Comparison of ENCODE assay signal across 1 cellular context in genomic region chr1:17984510-17985085, GRCh38.
TF ChIP-seq lines count a peak whose summit lies in the region.

No MANE protein-coding gene starts in this region.

TF ChIP-seq in HEK293, 187 proteins besides CTCF, POLR2A, EP300 and RAD21 (continued from another document):
- TF ChIP-seq, protein P1, sequence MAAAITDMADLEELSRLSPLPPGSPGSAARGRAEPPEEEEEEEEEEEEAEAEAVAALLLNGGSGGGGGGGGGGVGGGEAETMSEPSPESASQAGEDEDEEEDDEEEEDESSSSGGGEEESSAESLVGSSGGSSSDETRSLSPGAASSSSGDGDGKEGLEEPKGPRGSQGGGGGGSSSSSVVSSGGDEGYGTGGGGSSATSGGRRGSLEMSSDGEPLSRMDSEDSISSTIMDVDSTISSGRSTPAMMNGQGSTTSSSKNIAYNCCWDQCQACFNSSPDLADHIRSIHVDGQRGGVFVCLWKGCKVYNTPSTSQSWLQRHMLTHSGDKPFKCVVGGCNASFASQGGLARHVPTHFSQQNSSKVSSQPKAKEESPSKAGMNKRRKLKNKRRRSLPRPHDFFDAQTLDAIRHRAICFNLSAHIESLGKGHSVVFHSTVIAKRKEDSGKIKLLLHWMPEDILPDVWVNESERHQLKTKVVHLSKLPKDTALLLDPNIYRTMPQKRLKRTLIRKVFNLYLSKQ (tag by site-specific recombination; IDR thresholded peaks at IDR 0.05; ENCODE audit: borderline replicate concordance) = no peak
- no peak for TF ChIP-seq HOXA7 (CRISPR knock-in tag; IDR thresholded peaks at IDR 0.05; ENCODE audit: borderline replicate concordance)
